Comparison of ENCODE assay signal across 20 cellular contexts in the genomic region with DNA sequence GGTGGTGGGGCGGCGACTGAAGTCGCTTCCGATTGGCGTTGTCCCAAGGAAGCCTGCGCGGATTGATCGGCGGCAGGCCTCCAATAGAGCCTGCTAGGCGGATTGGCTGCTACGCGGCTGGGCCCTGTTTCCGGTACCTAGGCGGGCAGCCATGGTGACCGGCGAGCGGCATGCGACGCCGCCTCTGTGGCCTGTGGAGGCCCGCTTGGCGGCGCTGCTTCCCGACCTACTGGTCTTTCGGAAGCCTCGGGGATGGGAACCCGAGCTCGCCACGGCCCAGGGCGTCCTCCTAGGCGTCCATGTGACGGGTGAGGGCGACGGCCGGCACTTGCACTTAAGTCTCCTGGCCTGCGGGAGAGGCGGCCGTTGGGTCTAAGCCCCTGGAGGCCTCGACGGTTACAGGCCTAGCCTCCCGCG. TPM values are rescaled to one million over a fixed set of nuclear protein-coding genes. Genes with fewer than 3 reads are reported as not detected.
A peak's percentile ranks its signal among the peaks of the same experiment; 100 is the strongest.
DNase-seq lines count a peak whose midpoint lies in the region; ATAC-seq, FAIRE-seq and TF ChIP-seq lines count a peak whose summit lies in the region.
"Had no signal": no experiment of that assay in that cellular context is flagged by ENCODE, and none has a peak within 500 bp of the region (broad histone marks: within the 10 kb centered on the region; RNA-seq: fewer than 3 reads in every experiment).

No MANE protein-coding gene starts in this region.

- H3K4me3 Mint-ChIP-seq in activated naive CD4-positive, alpha-beta T cell treated with anti-CD3 and anti-CD28 coated beads, Interleukin-2, amount 50 U/mL, for 24 hours = peak overlapping the region; percentile 60
- H3K4me3 Mint-ChIP-seq in activated naive CD4-positive, alpha-beta T cell treated with anti-CD3 and anti-CD28 coated beads for 36 hours = no peak overlapping the region
- H3K4me3 Mint-ChIP-seq: CD4-positive, alpha-beta T cell; mesothelial cell of epicardium; nephron progenitor cell; stimulated activated effector memory CD8-positive, alpha-beta T cell treated with anti-CD3 and anti-CD28 coated beads, Interleukin-12 subunit alpha, Interleukin-12 subunit beta, amount 100 ng/mL, for 72 hours had no signal

- no peak overlapping the region for H3K9ac ChIP-seq in H1 (replicated peaks in 1 of 4; ENCODE audit: extremely low read depth in 1 of 4, low read depth in 3 of 4, low read length in 3 of 4)
- no peak overlapping the region for H3K9ac ChIP-seq in kidney (ENCODE audit: low read length in 2 of 2)
- H3K9ac ChIP-seq: SK-N-SH had no signal

- FAIRE-seq in H1 (lab: Jason Lieb, UNC) (no peak), kidney (lab: Jason Lieb, UNC) (no peak)
- FAIRE-seq: islet of Langerhans had no signal

- TF ChIP-seq CTCF in H1 (IDR thresholded peaks at IDR 0.05; ENCODE audit: control extremely low read depth in 1 of 3, insufficient read depth in 1 of 3, low read depth in 1 of 3, low read length in 3 of 3) = peak; percentile 78 to 91 (median 78)
- no peak for TF ChIP-seq CTCF in kidney (IDR thresholded peaks at IDR 0.05; ENCODE audit: borderline replicate concordance, extremely low read depth, insufficient read depth)
- TF ChIP-seq CTCF in upper lobe of left lung (IDR thresholded peaks at IDR 0.05) = no peak

- H3K27me3 ChIP-seq in H1 (replicated peaks in 1 of 4; ENCODE audit: control insufficient read depth in 3 of 4, extremely low read depth in 1 of 4, insufficient read depth in 3 of 4, low read length in 3 of 4) = peaks cover 0 to 6% (median 3%) of the 10 kb centered on the region in 4 experiments; a peak in 2 of 7 replicates
- no peaks in the 10 kb centered on the region for H3K27me3 ChIP-seq in upper lobe of left lung
- H3K27me3 ChIP-seq: transverse colon had no signal

- peak in 1 of 2 experiments; percentile 44; a peak in 1 of 3 replicates for TF ChIP-seq POLR2A in H1 (IDR thresholded peaks at IDR 0.05; ENCODE audit: control extremely low read depth in 1 of 2, low read depth in 2 of 2, low read length in 2 of 2)
- TF ChIP-seq POLR2A in upper lobe of left lung (IDR thresholded peaks at IDR 0.05) = no peak

- H3K56ac ChIP-seq in H1 (replicated peaks; ENCODE audit: insufficient read length, low read depth, low read length) = no peak overlapping the region

- no peaks in the 10 kb centered on the region for H3K79me2 ChIP-seq in H1 (ENCODE audit: control insufficient read depth in 1 of 2, insufficient read depth in 2 of 2, low read length in 2 of 2)

- H3K18ac ChIP-seq in H1 (ENCODE audit: extremely low read depth, low read length) = 0 out of 2 replicates have a peak overlapping the region, but pooled peaks have one; percentile 6

- H3K4me2 ChIP-seq in H1 (ENCODE audit: insufficient read depth in 1 of 2, low read depth in 2 of 2, low read length in 2 of 2) = peak overlapping the region; percentile 38 to 65
- H3K4me2 ChIP-seq: SK-N-SH had no signal

- peaks cover 4 to 6% of the 10 kb centered on the region in 2 experiments for H4K20me1 ChIP-seq in H1 (replicated peaks in 1 of 2; ENCODE audit: control insufficient read depth in 1 of 2, insufficient read depth in 2 of 2, low read length in 2 of 2)

- no peak overlapping the region for H3K27ac Mint-ChIP-seq in activated naive CD4-positive, alpha-beta T cell treated with anti-CD3 and anti-CD28 coated beads, Interleukin-2, amount 50 U/mL, for 24 hours
- no peak overlapping the region for H3K27ac Mint-ChIP-seq in activated naive CD4-positive, alpha-beta T cell treated with anti-CD3 and anti-CD28 coated beads for 36 hours
- H3K27ac Mint-ChIP-seq: CD4-positive, alpha-beta T cell; mesothelial cell of epicardium had no signal

- no peak overlapping the region for H3K4ac ChIP-seq in H1 (replicated peaks; ENCODE audit: insufficient read length, low read depth, low read length)

- no peak overlapping the region for H2AK5ac ChIP-seq in H1 (ENCODE audit: low read depth, low read length)

- no peak overlapping the region for H3K27ac ChIP-seq in H1 (ENCODE audit: low read depth, low read length)
- no peak overlapping the region for H3K27ac ChIP-seq in kidney (ENCODE audit: low read depth in 2 of 2, low read length in 2 of 2)
- no peak overlapping the region for H3K27ac ChIP-seq in upper lobe of left lung
- H3K27ac ChIP-seq: transverse colon had no signal

- H2BK15ac ChIP-seq in H1 (ENCODE audit: low read length) = no peak overlapping the region

- H3K14ac ChIP-seq in H1 (ENCODE audit: insufficient read length) = no peak overlapping the region

- H3K27me3 Mint-ChIP-seq in activated naive CD4-positive, alpha-beta T cell treated with anti-CD3 and anti-CD28 coated beads, Interleukin-2, amount 50 U/mL, for 24 hours = no peaks in the 10 kb centered on the region
- no peaks in the 10 kb centered on the region for H3K27me3 Mint-ChIP-seq in activated naive CD4-positive, alpha-beta T cell treated with anti-CD3 and anti-CD28 coated beads for 36 hours (ENCODE audit: low read depth)
- H3K27me3 Mint-ChIP-seq: CD4-positive, alpha-beta T cell had no signal

- POLR2A ChIA-PET in H1 (lab: Charles Lee; ENCODE audit: partially characterized antibody) = interaction anchor here (1.0 to 1.2 kb wide), 3 partner anchors 13 to 81 kb away, joined by 3 to 5 read pairs (median 3); no protein-coding TSS in a partner anchor

- no peak overlapping the region for H2BK5ac ChIP-seq in H1 (ENCODE audit: low read depth, low read length)

- ATAC-seq in upper lobe of left lung (ENCODE audit: low FRiP score in 2 of 2) = peak; percentile 11 to 14
- no peak for ATAC-seq in HG03108 (IDR thresholded peaks at IDR 0.05; ENCODE audit: unreplicated experiment)
- ATAC-seq: esophagus mucosa; stimulated activated effector memory CD8-positive, alpha-beta T cell treated with anti-CD3 and anti-CD28 coated beads, Interleukin-12 subunit alpha, Interleukin-12 subunit beta, amount 100 ng/mL, for 72 hours had no signal

- H3K9me3 ChIP-seq in H1 (ENCODE audit: insufficient read depth in 2 of 2, low read depth in 1 of 2, low read length in 1 of 2) (no peaks in the 10 kb centered on the region), kidney (ENCODE audit: control insufficient read depth in 1 of 2, low read length in 2 of 2) (no peaks in the 10 kb centered on the region), upper lobe of left lung (no peaks in the 10 kb centered on the region)
- H3K9me3 ChIP-seq: SK-N-SH, transverse colon had no signal

- no peak overlapping the region for H2BK20ac ChIP-seq in H1 (ENCODE audit: low read length)

- TF ChIP-seq EP300 in H1 (IDR thresholded peaks at IDR 0.05; ENCODE audit: borderline replicate concordance in 1 of 2, low read depth in 2 of 2, low read length in 2 of 2) (no peak), upper lobe of left lung (IDR thresholded peaks at IDR 0.05) (no peak)

- 28% methylated on average over 42 of the region's 42 CpGs; no CpG with 5 or more reads in 1 of the 2 experiments for WGBS in H1 (ENCODE audit: extremely low coverage in 1 of 2, insufficient coverage in 1 of 2, insufficient read length in 1 of 2, insufficient replicate concordance in 2 of 2, low coverage in 1 of 2, low lambda C conversion rate in 2 of 2, missing lambda C conversion rate in 1 of 2), 2 experiments
- 87 to 89% methylated on average over 21 to 39 of the region's 42 CpGs for WGBS in upper lobe of left lung, 2 donors

- peaks cover 17% of the 10 kb centered on the region for H3K36me3 Mint-ChIP-seq in activated naive CD4-positive, alpha-beta T cell treated with anti-CD3 and anti-CD28 coated beads, Interleukin-2, amount 50 U/mL, for 24 hours
- H3K36me3 Mint-ChIP-seq in activated naive CD4-positive, alpha-beta T cell treated with anti-CD3 and anti-CD28 coated beads for 36 hours (ENCODE audit: low read depth) = peaks cover 42% of the 10 kb centered on the region

- H3K23ac ChIP-seq in H1 (ENCODE audit: insufficient read length) = no peak overlapping the region

- H2BK12ac ChIP-seq in H1 (ENCODE audit: low read depth, low read length) = no peak overlapping the region

- intact Hi-C loops in activated naive CD4-positive, alpha-beta T cell treated with anti-CD3 and anti-CD28 coated beads for 36 hours (cut with micrococcal nuclease) = loop anchor here (5.0 kb wide), 2 partner anchors 46 to 96 kb away; no protein-coding TSS in a partner anchor
- intact Hi-C loops in kidney (cut with DNase I) = no loop called here

- no peak overlapping the region for H4K5ac ChIP-seq in H1 (ENCODE audit: insufficient read length, low read depth, low read length)

- peaks cover 2% of the 10 kb centered on the region; the same call in 1 of the 2 replicates for H3K23me2 ChIP-seq in H1 (ENCODE audit: low read depth, low read length)

- H3K4me1 Mint-ChIP-seq in activated naive CD4-positive, alpha-beta T cell treated with anti-CD3 and anti-CD28 coated beads, Interleukin-2, amount 50 U/mL, for 24 hours = peaks cover 18% of the 10 kb centered on the region
- peaks cover 2% of the 10 kb centered on the region for H3K4me1 Mint-ChIP-seq in activated naive CD4-positive, alpha-beta T cell treated with anti-CD3 and anti-CD28 coated beads for 36 hours (ENCODE audit: low read depth)
- H3K4me1 Mint-ChIP-seq: nephron progenitor cell; stimulated activated effector memory CD8-positive, alpha-beta T cell treated with anti-CD3 and anti-CD28 coated beads, Interleukin-12 subunit alpha, Interleukin-12 subunit beta, amount 100 ng/mL, for 72 hours had no signal

- H2BK120ac ChIP-seq in H1 (replicated peaks; ENCODE audit: low read depth, low read length) = no peak overlapping the region

- DNase-seq in activated naive CD4-positive, alpha-beta T cell treated with anti-CD3 and anti-CD28 coated beads for 36 hours = no peak
- DNase-seq in H1 (ENCODE audit: low read depth in 1 of 2, low spot score in 2 of 2) = peak; percentile 60 to 87
- DNase-seq in kidney = peak; percentile 67
- DNase-seq in upper lobe of left lung = peak in 1 of 2 donors; percentile 76
- no peak for DNase-seq in activated gamma-delta T cell (lab: John Stamatoyannopoulos, UW)
- DNase-seq in OCI-M1 (lab: John Stamatoyannopoulos, UW) = no peak
- DNase-seq: activated CD4-positive, alpha-beta T cell treated with anti-CD3 and anti-CD28 coated beads for 1 hour; dermis blood vessel endothelial cell; nephron progenitor cell; SK-N-SH; T1000; transverse colon had no signal

- H3K36me3 ChIP-seq in H1 (ENCODE audit: control insufficient read depth in 2 of 4, insufficient read depth in 4 of 4, low read length in 3 of 4) (peaks cover 19 to 44% (median 33%) of the 10 kb centered on the region in 4 experiments), kidney (ENCODE audit: control insufficient read depth in 1 of 2, insufficient read depth in 2 of 2, low read length in 2 of 2) (peaks cover 23 to 33% of the 10 kb centered on the region in 2 donors), upper lobe of left lung (peaks cover 4 to 63% (median 43%) of the 10 kb centered on the region in 4 donors)

- peak; percentile 76 to 89 for TF ChIP-seq RAD21 in H1 (IDR thresholded peaks at IDR 0.05 in 1 of 2, conservative IDR thresholded peaks at IDR 0.05 in 1 of 2; ENCODE audit: low read depth in 2 of 2, low read length in 2 of 2)

- peak overlapping the region in 1 of 4 experiments; percentile 37; a peak in 2 of 8 replicates for H3K4me3 ChIP-seq in H1 (ENCODE audit: extremely low read depth in 1 of 4, insufficient read depth in 2 of 4, low read depth in 3 of 4, low read length in 4 of 4)
- no peak overlapping the region for H3K4me3 ChIP-seq in kidney (ENCODE audit: low read length in 2 of 2)
- H3K4me3 ChIP-seq in upper lobe of left lung = no peak overlapping the region
- H3K4me3 ChIP-seq: transverse colon had no signal

- H3K9me3 Mint-ChIP-seq in activated naive CD4-positive, alpha-beta T cell treated with anti-CD3 and anti-CD28 coated beads, Interleukin-2, amount 50 U/mL, for 24 hours = no peaks in the 10 kb centered on the region
- no peaks in the 10 kb centered on the region for H3K9me3 Mint-ChIP-seq in activated naive CD4-positive, alpha-beta T cell treated with anti-CD3 and anti-CD28 coated beads for 36 hours
- H3K9me3 Mint-ChIP-seq: CD4-positive, alpha-beta T cell; mesothelial cell of epicardium; nephron progenitor cell; stimulated activated effector memory CD8-positive, alpha-beta T cell treated with anti-CD3 and anti-CD28 coated beads, Interleukin-12 subunit alpha, Interleukin-12 subunit beta, amount 100 ng/mL, for 72 hours had no signal

- H3K79me1 ChIP-seq in H1 (ENCODE audit: low read depth, low read length) = no peaks in the 10 kb centered on the region

- CTCF ChIA-PET in activated naive CD4-positive, alpha-beta T cell treated with anti-CD3 and anti-CD28 coated beads for 36 hours (lab: Charles Lee) = interaction anchor here (0.6 kb wide), 1 partner anchor 214 kb away, joined by 5 read pairs; no protein-coding TSS in a partner anchor
- CTCF ChIA-PET in H1 (lab: Charles Lee; ENCODE audit: partially characterized antibody) = interaction anchor here (0.8 to 5.5 kb wide), 21 partner anchors 10 to 266 kb away, joined by 3 to 66 read pairs (median 4); no protein-coding TSS in a partner anchor

- peak overlapping the region; percentile 92 for H4K8ac ChIP-seq in H1 (ENCODE audit: extremely low read depth, insufficient read depth, low read length)

- H3K4me1 ChIP-seq in H1 (replicated peaks in 1 of 4; ENCODE audit: control insufficient read depth in 3 of 4, insufficient read depth in 4 of 4, low read length in 3 of 4) (peaks cover 0 to 2% (median 0%) of the 10 kb centered on the region in 4 experiments; a peak in 1 of 7 replicates), kidney (ENCODE audit: control insufficient read depth in 1 of 2, insufficient read depth in 1 of 2, low read depth in 1 of 2, low read length in 2 of 2) (no peaks in the 10 kb centered on the region), upper lobe of left lung (no peaks in the 10 kb centered on the region)
- H3K4me1 ChIP-seq: transverse colon had no signal

- no peak overlapping the region for H4K91ac ChIP-seq in H1 (replicated peaks; ENCODE audit: insufficient read length, low read length)

- no peak overlapping the region; the same call in 1 of the 2 replicates for H2AFZ ChIP-seq in H1 (ENCODE audit: low read length)

RNA-seq across cellular contexts. Expression of a gene that starts 28.1 kb away (rescaled TPM):
- 10 to 100 TPM; 38.0 to 38.7 TPM for total RNA-seq in activated naive CD4-positive, alpha-beta T cell treated with anti-CD3 and anti-CD28 coated beads for 36 hours
- total RNA-seq in H1 (2021; fragmentation: NEBNext Ultra II Directional; extraction: Animal tissue kit (Norgen Biotek cat#: 25700)) = 33.7 and 35.5 TPM in 2 replicates
- polyA plus RNA-seq in H1 (2011; rRNA removed) (19.7 and 19.8 TPM in 2 replicates), kidney (ENCODE audit: insufficient read depth, low read depth, low replicate concordance) (6.4 TPM)
- polyA plus RNA-seq in H1 (2011; cell fraction: cytosol; rRNA removed) = 16.0 TPM
- polyA plus RNA-seq in H1 (2011; cell fraction: nucleus; rRNA removed) = 31.4 TPM
- 28.7 to 39.9 TPM (median 32.2 TPM) in 4 replicates for polyA plus RNA-seq in H1 (2012, experiment 1 of 2)
- polyA plus RNA-seq in H1 (2012, experiment 2 of 2) = 2.5 TPM
- polyA plus RNA-seq in H1 (2013, experiment 1 of 2) = 16.5 TPM
- 17.7 TPM for polyA plus RNA-seq in H1 (2013, experiment 2 of 2)
- 82.8 and 113 TPM in 2 replicates for polyA minus RNA-seq in H1 (2011; rRNA and poly(A)+ RNA removed)
- 29.5 TPM for polyA minus RNA-seq in H1 (2011; cell fraction: cytosol; rRNA and poly(A)+ RNA removed)
- 37.6 TPM for polyA minus RNA-seq in H1 (2011; cell fraction: nucleus; rRNA and poly(A)+ RNA removed)
- total RNA-seq in kidney (22.5 TPM), upper lobe of left lung (10 to 100 TPM; 18.5 to 33.0 (median 21.6) TPM)

RNA-seq across cellular contexts. Expression of a gene that starts 28.7 kb away (rescaled TPM):
- total RNA-seq in activated naive CD4-positive, alpha-beta T cell treated with anti-CD3 and anti-CD28 coated beads for 36 hours = 10 to 100 TPM; 59.0 to 60.8 TPM
- total RNA-seq in H1 (2021; fragmentation: NEBNext Ultra II Directional; extraction: Animal tissue kit (Norgen Biotek cat#: 25700)) = 35.1 and 35.8 TPM in 2 replicates
- 10.0 and 16.8 TPM in 2 replicates for polyA plus RNA-seq in H1 (2011; rRNA removed)
- polyA plus RNA-seq in H1 (2011; cell fraction: cytosol; rRNA removed) = 23.6 TPM
- 17.7 TPM for polyA plus RNA-seq in H1 (2011; cell fraction: nucleus; rRNA removed)
- 39.9 to 57.0 TPM (median 45.3 TPM) in 4 replicates for polyA plus RNA-seq in H1 (2012, experiment 1 of 2)
- 14.5 TPM for polyA plus RNA-seq in H1 (2012, experiment 2 of 2)
- polyA plus RNA-seq in H1 (2013, experiment 1 of 2) = 39.3 TPM
- polyA plus RNA-seq in H1 (2013, experiment 2 of 2) = 38.0 TPM
- polyA minus RNA-seq in H1 (2011; rRNA and poly(A)+ RNA removed) = 12.1 and 14.3 TPM in 2 replicates
- 6.8 TPM for polyA minus RNA-seq in H1 (2011; cell fraction: cytosol; rRNA and poly(A)+ RNA removed)
- 31.0 TPM for polyA minus RNA-seq in H1 (2011; cell fraction: nucleus; rRNA and poly(A)+ RNA removed)
- total RNA-seq in kidney = 35.9 TPM
- polyA plus RNA-seq in kidney (ENCODE audit: insufficient read depth, low read depth, low replicate concordance) = 62.6 TPM
- 10 to 100 TPM; 10.0 to 27.3 (median 20.0) TPM for total RNA-seq in upper lobe of left lung

RNA-seq across cellular contexts. Expression of a gene that starts 47.9 kb away (rescaled TPM):
- not detected for total RNA-seq in activated naive CD4-positive, alpha-beta T cell treated with anti-CD3 and anti-CD28 coated beads for 36 hours
- total RNA-seq in H1 (2021; fragmentation: NEBNext Ultra II Directional; extraction: Animal tissue kit (Norgen Biotek cat#: 25700)) = not detected in 2 replicates
- polyA plus RNA-seq in H1 (2011; rRNA removed) = not detected in 2 replicates
- polyA plus RNA-seq in H1 (2011; cell fraction: cytosol; rRNA removed) = not detected
- not detected for polyA plus RNA-seq in H1 (2011; cell fraction: nucleus; rRNA removed)
- polyA plus RNA-seq in H1 (2012, experiment 1 of 2) = 0.21 to 0.53 TPM (median 0.42 TPM) in 3 of 4 replicates, not detected in the other
- not detected for polyA plus RNA-seq in H1 (2012, experiment 2 of 2)
- polyA plus RNA-seq in H1 (2013, experiment 1 of 2) = not detected
- not detected for polyA plus RNA-seq in H1 (2013, experiment 2 of 2)
- not detected in 2 replicates for polyA minus RNA-seq in H1 (2011; rRNA and poly(A)+ RNA removed)
- polyA minus RNA-seq in H1 (2011; cell fraction: cytosol; rRNA and poly(A)+ RNA removed) = not detected
- polyA minus RNA-seq in H1 (2011; cell fraction: nucleus; rRNA and poly(A)+ RNA removed) = not detected
- not detected for total RNA-seq in kidney
- not detected for polyA plus RNA-seq in kidney (ENCODE audit: insufficient read depth, low read depth, low replicate concordance)
- total RNA-seq in upper lobe of left lung = not detected
- total RNA-seq: CD4-positive, alpha-beta T cell; dermis blood vessel endothelial cell; esophagus mucosa; transverse colon had no signal
- polyA plus RNA-seq: AG04450, SK-N-SH had no signal

RNA-seq across cellular contexts. Expression of a gene that starts 53.3 kb away (rescaled TPM):
- not detected for total RNA-seq in activated naive CD4-positive, alpha-beta T cell treated with anti-CD3 and anti-CD28 coated beads for 36 hours
- not detected in 2 replicates for total RNA-seq in H1 (2021; fragmentation: NEBNext Ultra II Directional; extraction: Animal tissue kit (Norgen Biotek cat#: 25700))
- 0.08 and 0.30 TPM in 2 replicates for polyA plus RNA-seq in H1 (2011; rRNA removed)
- 0.16 TPM for polyA plus RNA-seq in H1 (2011; cell fraction: cytosol; rRNA removed)
- not detected for polyA plus RNA-seq in H1 (2011; cell fraction: nucleus; rRNA removed)
- polyA plus RNA-seq in H1 (2012, experiment 1 of 2) = 0.16 TPM in 1 of 4 replicates, not detected in the others
- polyA plus RNA-seq in H1 (2012, experiment 2 of 2) = not detected
- polyA plus RNA-seq in H1 (2013, experiment 1 of 2) = not detected
- polyA plus RNA-seq in H1 (2013, experiment 2 of 2) = 0.31 TPM
- not detected in 2 replicates for polyA minus RNA-seq in H1 (2011; rRNA and poly(A)+ RNA removed)
- not detected for polyA minus RNA-seq in H1 (2011; cell fraction: cytosol; rRNA and poly(A)+ RNA removed)
- polyA minus RNA-seq in H1 (2011; cell fraction: nucleus; rRNA and poly(A)+ RNA removed) = not detected
- total RNA-seq in kidney = 1.0 TPM
- polyA plus RNA-seq in kidney (ENCODE audit: insufficient read depth, low read depth, low replicate concordance) = not detected
- total RNA-seq in upper lobe of left lung = 1 to 10 TPM in 4 of 6 donors, not detected in 2; 2.6 to 6.3 (median 4.4) TPM
- total RNA-seq: CD4-positive, alpha-beta T cell; dermis blood vessel endothelial cell; mesothelial cell of epicardium; transverse colon had no signal
- polyA plus RNA-seq: AG04450, SK-N-SH had no signal

RNA-seq across cellular contexts. Expression of a gene that starts 58.6 kb away (rescaled TPM):
- total RNA-seq in activated naive CD4-positive, alpha-beta T cell treated with anti-CD3 and anti-CD28 coated beads for 36 hours = not detected
- not detected in 2 replicates for total RNA-seq in H1 (2021; fragmentation: NEBNext Ultra II Directional; extraction: Animal tissue kit (Norgen Biotek cat#: 25700))
- polyA plus RNA-seq in H1 (2011; rRNA removed) = not detected in 2 replicates
- polyA plus RNA-seq in H1 (2011; cell fraction: cytosol; rRNA removed) = not detected
- not detected for polyA plus RNA-seq in H1 (2011; cell fraction: nucleus; rRNA removed)
- 0.31 TPM in 1 of 4 replicates, not detected in the others for polyA plus RNA-seq in H1 (2012, experiment 1 of 2)
- not detected for polyA plus RNA-seq in H1 (2012, experiment 2 of 2)
- not detected for polyA plus RNA-seq in H1 (2013, experiment 1 of 2)
- not detected for polyA plus RNA-seq in H1 (2013, experiment 2 of 2)
- not detected in 2 replicates for polyA minus RNA-seq in H1 (2011; rRNA and poly(A)+ RNA removed)
- not detected for polyA minus RNA-seq in H1 (2011; cell fraction: cytosol; rRNA and poly(A)+ RNA removed)
- not detected for polyA minus RNA-seq in H1 (2011; cell fraction: nucleus; rRNA and poly(A)+ RNA removed)
- total RNA-seq in kidney = 0.44 TPM
- polyA plus RNA-seq in kidney (ENCODE audit: insufficient read depth, low read depth, low replicate concordance) = 0.88 TPM
- not detected for total RNA-seq in upper lobe of left lung
- total RNA-seq: CD4-positive, alpha-beta T cell; dermis blood vessel endothelial cell; esophagus mucosa; mesothelial cell of epicardium; transverse colon had no signal
- polyA plus RNA-seq: AG04450, SK-N-SH had no signal

Comparison
In these comparisons a context has a peak if more than half of its experiments do, and no peak if none do; other contexts are left out.
1. DNase-seq: peak in H1 (2 of 2) and kidney (single experiment); none in activated naive CD4-positive, alpha-beta T cell treated with anti-CD3 and anti-CD28 coated beads for 36 hours (single experiment), activated gamma-delta T cell (single experiment) and OCI-M1 (single experiment).
2. CTCF ChIP-seq: peak in H1 (3 of 3); none in kidney (single experiment) and upper lobe of left lung (0 of 6).